Comparison of ENCODE assay signal across 7 cellular contexts in genomic region chr19:1070931-1071791, GRCh38. TPM values are rescaled to one million over a fixed set of nuclear protein-coding genes. Genes with fewer than 3 reads are reported as not detected.
DNase-seq lines count a peak whose midpoint lies in the region; ATAC-seq and TF ChIP-seq lines count a peak whose summit lies in the region.
"Had no signal": no experiment of that assay in that cellular context is flagged by ENCODE, and none has a peak within 500 bp of the region (broad histone marks: within the 10 kb centered on the region; RNA-seq: fewer than 3 reads in every experiment).

No MANE protein-coding gene starts in this region.

- peaks cover 13% of the 10 kb centered on the region for H3K4me1 Mint-ChIP-seq in HFFc6 (ENCODE audit: low read depth)
- peaks cover 39% of the 10 kb centered on the region for H3K4me1 Mint-ChIP-seq in activated naive CD8-positive, alpha-beta T cell treated with anti-CD3 and anti-CD28 coated beads, Interleukin-2, amount 10 ng/mL, durations not matched to agents 7 days and 5 days
- H3K4me1 Mint-ChIP-seq in natural killer cell treated with Interleukin-12 subunit alpha and Interleukin-12 subunit beta and Interleukin-15 and Interleukin-18, amount 100 ng/mL, for 72 hours (ENCODE audit: low read depth in 2 of 2) = peaks cover 31 to 38% of the 10 kb centered on the region in 2 donors

- peaks cover 19% of the 10 kb centered on the region for H3K27me3 Mint-ChIP-seq in HFFc6 (ENCODE audit: insufficient read depth)
- H3K27me3 Mint-ChIP-seq in activated naive CD8-positive, alpha-beta T cell treated with anti-CD3 and anti-CD28 coated beads, Interleukin-2, amount 10 ng/mL, durations not matched to agents 7 days and 5 days = no peaks in the 10 kb centered on the region
- H3K27me3 Mint-ChIP-seq in natural killer cell treated with Interleukin-12 subunit alpha and Interleukin-12 subunit beta and Interleukin-15 and Interleukin-18, amount 100 ng/mL, for 72 hours = no peaks in the 10 kb centered on the region

- no peak for ATAC-seq in activated naive CD8-positive, alpha-beta T cell treated with anti-CD3 and anti-CD28 coated beads, Interleukin-2, amount 10 ng/mL, durations not matched to agents 7 days and 5 days (ENCODE audit: low read depth)
- no peak for ATAC-seq in natural killer cell treated with Interleukin-12 subunit alpha and Interleukin-12 subunit beta and Interleukin-15 and Interleukin-18, amount 100 ng/mL, for 72 hours
- ATAC-seq in HG02970 (IDR thresholded peaks at IDR 0.05; ENCODE audit: low FRiP score, unreplicated experiment) = no peak

- H3K27ac Mint-ChIP-seq in HFFc6 = no peak overlapping the region
- H3K27ac Mint-ChIP-seq in activated naive CD8-positive, alpha-beta T cell treated with anti-CD3 and anti-CD28 coated beads, Interleukin-2, amount 10 ng/mL, durations not matched to agents 7 days and 5 days = peak overlapping the region; percentile 82
- H3K27ac Mint-ChIP-seq in natural killer cell treated with Interleukin-12 subunit alpha and Interleukin-12 subunit beta and Interleukin-15 and Interleukin-18, amount 100 ng/mL, for 72 hours = peak overlapping the region; percentile 54 to 88

- peak overlapping the region; percentile 21 for H3K4me3 Mint-ChIP-seq in HFFc6
- peak overlapping the region; percentile 87 for H3K4me3 Mint-ChIP-seq in activated naive CD8-positive, alpha-beta T cell treated with anti-CD3 and anti-CD28 coated beads, Interleukin-2, amount 10 ng/mL, durations not matched to agents 7 days and 5 days
- H3K4me3 Mint-ChIP-seq in natural killer cell treated with Interleukin-12 subunit alpha and Interleukin-12 subunit beta and Interleukin-15 and Interleukin-18, amount 100 ng/mL, for 72 hours = no peak overlapping the region

- 0 out of 2 replicates have a peak, but pooled peaks have one; percentile 3 for TF ChIP-seq CTCF in HFFc6 (IDR thresholded peaks at IDR 0.05)

- H3K9me3 Mint-ChIP-seq in HFFc6 = no peaks in the 10 kb centered on the region
- no peaks in the 10 kb centered on the region for H3K9me3 Mint-ChIP-seq in activated naive CD8-positive, alpha-beta T cell treated with anti-CD3 and anti-CD28 coated beads, Interleukin-2, amount 10 ng/mL, durations not matched to agents 7 days and 5 days
- no peaks in the 10 kb centered on the region for H3K9me3 Mint-ChIP-seq in natural killer cell treated with Interleukin-12 subunit alpha and Interleukin-12 subunit beta and Interleukin-15 and Interleukin-18, amount 100 ng/mL, for 72 hours

- no peak for DNase-seq in HFFc6
- no peak for DNase-seq in activated naive CD8-positive, alpha-beta T cell treated with anti-CD3 and anti-CD28 coated beads, Interleukin-2, amount 10 ng/mL, durations not matched to agents 7 days and 5 days
- DNase-seq in natural killer cell treated with Interleukin-12 subunit alpha and Interleukin-12 subunit beta and Interleukin-15 and Interleukin-18, amount 100 ng/mL, for 72 hours (ENCODE audit: low spot score) = no peak
- DNase-seq in NCI-H187 treated with DMSO at 0.1 percent for 48 hours (lab: John Stamatoyannopoulos, UW) = no peak
- DNase-seq in A172 (ENCODE audit: low spot score) = no peak
- DNase-seq: NCI-H2081 had no signal

- POLR2A ChIA-PET in activated naive CD8-positive, alpha-beta T cell treated with anti-CD3 and anti-CD28 coated beads, Interleukin-2, amount 10 ng/mL, durations not matched to agents 7 days and 5 days (lab: Charles Lee) = interaction anchor here (0.7 to 19.6 kb wide), 3 partner anchors 12 to 115 kb away, joined by 3 to 644 read pairs (median 7); no protein-coding TSS in a partner anchor

- no peaks in the 10 kb centered on the region for H3K36me3 Mint-ChIP-seq in HFFc6 (ENCODE audit: low read depth)
- peaks cover 37% of the 10 kb centered on the region for H3K36me3 Mint-ChIP-seq in activated naive CD8-positive, alpha-beta T cell treated with anti-CD3 and anti-CD28 coated beads, Interleukin-2, amount 10 ng/mL, durations not matched to agents 7 days and 5 days
- peaks cover 21% of the 10 kb centered on the region for H3K36me3 Mint-ChIP-seq in natural killer cell treated with Interleukin-12 subunit alpha and Interleukin-12 subunit beta and Interleukin-15 and Interleukin-18, amount 100 ng/mL, for 72 hours

RNA-seq across cellular contexts. Expression of gene ARHGAP45, which starts 4.2 kb away (rescaled TPM):
- under 1 TPM; 0.28 to 0.74 (median 0.60) TPM for total RNA-seq in HFFc6 (2021; fragmentation: NEBNext Ultra II Directional; extraction: Animal tissue kit (Norgen Biotek cat#: 25700))
- 100 to 1,000 TPM; 576 to 581 TPM for total RNA-seq in activated naive CD8-positive, alpha-beta T cell treated with anti-CD3 and anti-CD28 coated beads, Interleukin-2, amount 10 ng/mL, durations not matched to agents 7 days and 5 days
- 100 to 1,000 TPM; 320 to 338 TPM for total RNA-seq in natural killer cell treated with Interleukin-12 subunit alpha and Interleukin-12 subunit beta and Interleukin-15 and Interleukin-18, amount 100 ng/mL, for 72 hours
- total RNA-seq in A172 (2014; rRNA removed; shearing (Covaris generic)) = 3.1 and 4.9 TPM in 2 replicates

RNA-seq across cellular contexts. Expression of gene POLR2E, which starts 24.0 kb away (rescaled TPM):
- total RNA-seq in HFFc6 (2021; fragmentation: NEBNext Ultra II Directional; extraction: Animal tissue kit (Norgen Biotek cat#: 25700)) = 100 to 1,000 TPM; 224 to 289 (median 250) TPM
- 100 to 1,000 TPM; 142 to 163 TPM for total RNA-seq in activated naive CD8-positive, alpha-beta T cell treated with anti-CD3 and anti-CD28 coated beads, Interleukin-2, amount 10 ng/mL, durations not matched to agents 7 days and 5 days
- total RNA-seq in natural killer cell treated with Interleukin-12 subunit alpha and Interleukin-12 subunit beta and Interleukin-15 and Interleukin-18, amount 100 ng/mL, for 72 hours = 100 to 1,000 TPM; 168 to 241 TPM
- 265 and 318 TPM in 2 replicates for total RNA-seq in A172 (2014; rRNA removed; shearing (Covaris generic))

RNA-seq across cellular contexts. Expression of gene ABCA7, which starts 31.3 kb away (rescaled TPM):
- 1 to 10 TPM; 4.6 to 8.1 (median 6.6) TPM for total RNA-seq in HFFc6 (2021; fragmentation: NEBNext Ultra II Directional; extraction: Animal tissue kit (Norgen Biotek cat#: 25700))
- total RNA-seq in activated naive CD8-positive, alpha-beta T cell treated with anti-CD3 and anti-CD28 coated beads, Interleukin-2, amount 10 ng/mL, durations not matched to agents 7 days and 5 days = 100 to 1,000 TPM; 145 to 146 TPM
- 10 to 100 TPM; 53.7 to 69.9 TPM for total RNA-seq in natural killer cell treated with Interleukin-12 subunit alpha and Interleukin-12 subunit beta and Interleukin-15 and Interleukin-18, amount 100 ng/mL, for 72 hours
- total RNA-seq in A172 (2014; rRNA removed; shearing (Covaris generic)) = 5.1 and 8.6 TPM in 2 replicates

RNA-seq across cellular contexts. Expression of gene GPX4, which starts 32.6 kb away (rescaled TPM):
- total RNA-seq in HFFc6 (2021; fragmentation: NEBNext Ultra II Directional; extraction: Animal tissue kit (Norgen Biotek cat#: 25700)) = 100 to 1,000 TPM; 193 to 237 (median 223) TPM
- total RNA-seq in activated naive CD8-positive, alpha-beta T cell treated with anti-CD3 and anti-CD28 coated beads, Interleukin-2, amount 10 ng/mL, durations not matched to agents 7 days and 5 days = 100 to 1,000 TPM; 194 to 206 TPM
- total RNA-seq in natural killer cell treated with Interleukin-12 subunit alpha and Interleukin-12 subunit beta and Interleukin-15 and Interleukin-18, amount 100 ng/mL, for 72 hours = 100 to 1,000 TPM in 1 of 2 donors, 10 to 100 TPM in 1; 86.4 to 174 TPM
- total RNA-seq in A172 (2014; rRNA removed; shearing (Covaris generic)) = 323 and 353 TPM in 2 replicates

RNA-seq across cellular contexts. Expression of gene CNN2, which starts 44.8 kb away (rescaled TPM):
- 100 to 1,000 TPM; 483 to 579 (median 507) TPM for total RNA-seq in HFFc6 (2021; fragmentation: NEBNext Ultra II Directional; extraction: Animal tissue kit (Norgen Biotek cat#: 25700))
- total RNA-seq in activated naive CD8-positive, alpha-beta T cell treated with anti-CD3 and anti-CD28 coated beads, Interleukin-2, amount 10 ng/mL, durations not matched to agents 7 days and 5 days = 100 to 1,000 TPM; 340 to 353 TPM
- 100 to 1,000 TPM; 119 to 141 TPM for total RNA-seq in natural killer cell treated with Interleukin-12 subunit alpha and Interleukin-12 subunit beta and Interleukin-15 and Interleukin-18, amount 100 ng/mL, for 72 hours
- total RNA-seq in A172 (2014; rRNA removed; shearing (Covaris generic)) = 219 and 243 TPM in 2 replicates

Comparison
In these comparisons a context has a peak if more than half of its experiments do, and no peak if none do; other contexts are left out.
1. RNA of gene ARHGAP45, which starts 4.2 kb away (total RNA-seq): 576 to 581 TPM in activated naive CD8-positive, alpha-beta T cell treated with anti-CD3 and anti-CD28 coated beads, Interleukin-2, amount 10 ng/mL, durations not matched to agents 7 days and 5 days and 320 to 338 TPM in natural killer cell treated with Interleukin-12 subunit alpha and Interleukin-12 subunit beta and Interleukin-15 and Interleukin-18, amount 100 ng/mL, for 72 hours; 3.1 to 4.9 TPM in A172 and 0.28 to 0.74 TPM in HFFc6; every median in the first group is over 10 times any median in the second.